In the genomic region with DNA sequence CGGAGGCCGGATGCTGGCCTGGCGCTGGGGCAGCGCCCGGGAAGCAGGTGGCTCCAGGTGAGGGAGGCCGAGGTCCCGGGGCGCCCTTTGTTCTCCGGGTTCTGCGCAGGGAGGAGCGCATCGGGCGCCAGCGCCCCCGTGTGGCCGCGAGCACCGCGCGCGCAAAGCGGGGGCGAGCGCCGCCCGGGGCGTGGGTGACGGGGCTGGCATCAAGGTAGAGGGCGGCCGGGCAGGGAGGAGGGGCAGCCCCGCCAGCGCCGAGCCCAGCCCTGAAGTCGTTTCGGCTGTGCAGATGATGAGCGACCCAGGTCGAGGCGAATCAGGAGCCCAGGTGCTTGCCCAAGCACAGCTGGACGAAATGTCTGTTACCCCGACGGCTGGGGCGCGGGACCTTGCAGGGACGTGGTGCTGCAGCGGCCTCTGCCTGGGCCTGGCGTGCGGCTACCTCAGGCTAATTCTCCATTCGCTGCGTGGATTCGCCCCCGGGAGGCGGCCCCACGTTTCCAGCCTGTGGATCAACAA, we compare ENCODE assay signal across 8 cellular contexts. TPM values are rescaled to one million over a fixed set of nuclear protein-coding genes. Genes with fewer than 3 reads are reported as not detected.
A peak's percentile ranks its signal among the peaks of the same experiment; 100 is the strongest.
DNase-seq lines count a peak whose midpoint lies in the region; ATAC-seq and TF ChIP-seq lines count a peak whose summit lies in the region.

No MANE protein-coding gene starts in this region.

- TF ChIP-seq CTCF in RWPE1 (conservative IDR thresholded peaks at IDR 0.05; ENCODE audit: low read depth) (peak; percentile 94), endodermal cell (conservative IDR thresholded peaks at IDR 0.05) (peak; percentile 99), tibial nerve (IDR thresholded peaks at IDR 0.05) (peak; percentile 74 to 94 (median 81))

- H3K9me3 Mint-ChIP-seq in endodermal cell = no peaks in the 10 kb centered on the region

- POLR2A ChIA-PET in RWPE1 (lab: Yijun Ruan, JAX; ENCODE audit: low non-redundant PET) = no interaction called here

- no peak overlapping the region for H3K9ac ChIP-seq in endodermal cell (ENCODE audit: extremely low read depth, low read length, poor library complexity, severe bottlenecking)

- H3K4me1 Mint-ChIP-seq in endodermal cell = peaks cover 33% of the 10 kb centered on the region

- DNase-seq in NCI-H2081 (lab: John Stamatoyannopoulos, UW) (peak; percentile 2 to 18), NCI-H2081 treated with DMSO at 0.1 percent for 48 hours (lab: John Stamatoyannopoulos, UW) (no peak), RWPE1 (ENCODE audit: low spot score) (peak; percentile 75), endodermal cell (peak; percentile 87), tibial nerve (ENCODE audit: low spot score in 2 of 2) (no peak), posterior vena cava (ENCODE audit: low spot score) (no peak)

- H3K4me3 ChIP-seq in endodermal cell (ENCODE audit: low read length) = no peak overlapping the region
- H3K4me3 ChIP-seq in muscle layer of duodenum (ENCODE audit: low read depth in 1 of 2, low read length in 2 of 2) = peak overlapping the region; percentile 44 to 57
- peak overlapping the region in 1 of 4 donors; percentile 38 for H3K4me3 ChIP-seq in tibial nerve

- no peak for TF ChIP-seq POLR2A in tibial nerve (IDR thresholded peaks at IDR 0.05)

- no peaks in the 10 kb centered on the region for H3K9me3 ChIP-seq in endodermal cell (ENCODE audit: control insufficient read depth, low read length)
- no peaks in the 10 kb centered on the region for H3K9me3 ChIP-seq in muscle layer of duodenum (ENCODE audit: control insufficient read depth in 1 of 2, low read length in 2 of 2)
- H3K9me3 ChIP-seq in tibial nerve = no peaks in the 10 kb centered on the region

- peaks cover 4% of the 10 kb centered on the region for H3K27me3 ChIP-seq in endodermal cell (ENCODE audit: control insufficient read depth, insufficient read depth, low read length, poor library complexity, severe bottlenecking)
- H3K27me3 ChIP-seq in muscle layer of duodenum (ENCODE audit: low read depth, low read length) = no peaks in the 10 kb centered on the region
- peaks cover 0 to 12% of the 10 kb centered on the region in 2 donors for H3K27me3 ChIP-seq in tibial nerve

- H3K4me3 Mint-ChIP-seq in endodermal cell = peak overlapping the region; percentile 32

- WGBS in endodermal cell (ENCODE audit: insufficient coverage in 1 of 2, insufficient read length in 1 of 2), 2 experiments = 29 to 51% methylated on average over 25 to 53 of the region's 53 CpGs
- 8 to 18% methylated on average over 28 to 29 of the region's 53 CpGs for WGBS in tibial nerve, 2 donors

- H3K27me3 Mint-ChIP-seq in endodermal cell (ENCODE audit: insufficient read depth) = peaks cover 19% of the 10 kb centered on the region

- no peaks in the 10 kb centered on the region for H3K36me3 Mint-ChIP-seq in endodermal cell (ENCODE audit: low read depth)

- H3K36me3 ChIP-seq in endodermal cell (ENCODE audit: control insufficient read depth, insufficient read depth, low read length) = no peaks in the 10 kb centered on the region
- no peaks in the 10 kb centered on the region for H3K36me3 ChIP-seq in muscle layer of duodenum (ENCODE audit: control insufficient read depth in 1 of 2, insufficient read depth in 2 of 2, low read length in 2 of 2)
- H3K36me3 ChIP-seq in tibial nerve = no peaks in the 10 kb centered on the region

- H3K4me1 ChIP-seq in endodermal cell (ENCODE audit: control insufficient read depth, insufficient read depth, low read length) = peaks cover 12% of the 10 kb centered on the region
- no peaks in the 10 kb centered on the region for H3K4me1 ChIP-seq in muscle layer of duodenum (ENCODE audit: control insufficient read depth in 1 of 2, insufficient read depth in 2 of 2, low read length in 2 of 2)
- H3K4me1 ChIP-seq in tibial nerve = peaks cover 0 to 8% (median 0%) of the 10 kb centered on the region in 4 donors

- no peak overlapping the region for H3K27ac Mint-ChIP-seq in endodermal cell

- CTCF ChIA-PET in RWPE1 (lab: Yijun Ruan, JAX) = interaction anchor here (0.6 to 1.6 kb wide), 15 partner anchors 9 to 664 kb away, joined by 3 to 6 read pairs (median 3); no protein-coding TSS in a partner anchor

- TF ChIP-seq EP300 in tibial nerve (IDR thresholded peaks at IDR 0.05) = no peak

- intact Hi-C loops in posterior vena cava (cut with DNase I) = loop anchor here (2.0 to 10.0 kb wide), 2 partner anchors 662 to 664 kb away; no protein-coding TSS in a partner anchor

- H3K27ac ChIP-seq in RWPE1 = no peak overlapping the region
- H3K27ac ChIP-seq in endodermal cell (ENCODE audit: low read depth, low read length) = no peak overlapping the region
- H3K27ac ChIP-seq in muscle layer of duodenum (ENCODE audit: low read length) = no peak overlapping the region
- no peak overlapping the region for H3K27ac ChIP-seq in tibial nerve

- peak; percentile 60 for ATAC-seq in HG02885 (IDR thresholded peaks at IDR 0.05; ENCODE audit: poor library complexity, unreplicated experiment)

RNA-seq across cellular contexts. Expression of gene FGFR2, which starts 10.5 kb away (rescaled TPM):
- total RNA-seq in endodermal cell (10 to 100 TPM; 56.5 to 77.0 TPM), tibial nerve (10 to 100 TPM in 1 of 4 donors, 1 to 10 TPM in 3; 8.4 to 16.5 (median 9.2) TPM), posterior vena cava (10 to 100 TPM; 16.4 to 17.7 TPM)
- 79.8 TPM for polyA plus RNA-seq in endodermal cell (2013, experiment 1 of 2)
- 71.0 TPM for polyA plus RNA-seq in endodermal cell (2013, experiment 2 of 2)

Comparison
In these comparisons a context has a peak if more than half of its experiments do, and no peak if none do; other contexts are left out.
1. DNase-seq: peak in NCI-H2081 (2 of 2), RWPE1 (single experiment) and endodermal cell (single experiment); none in NCI-H2081 treated with DMSO at 0.1 percent for 48 hours (single experiment), tibial nerve (0 of 2) and posterior vena cava (single experiment).
2. Peak in every context shown above with its lines, with median percentiles within 50 percentile points of each other: CTCF ChIP-seq.